ENCODE assay signal across 1 cellular context in the genomic region with DNA sequence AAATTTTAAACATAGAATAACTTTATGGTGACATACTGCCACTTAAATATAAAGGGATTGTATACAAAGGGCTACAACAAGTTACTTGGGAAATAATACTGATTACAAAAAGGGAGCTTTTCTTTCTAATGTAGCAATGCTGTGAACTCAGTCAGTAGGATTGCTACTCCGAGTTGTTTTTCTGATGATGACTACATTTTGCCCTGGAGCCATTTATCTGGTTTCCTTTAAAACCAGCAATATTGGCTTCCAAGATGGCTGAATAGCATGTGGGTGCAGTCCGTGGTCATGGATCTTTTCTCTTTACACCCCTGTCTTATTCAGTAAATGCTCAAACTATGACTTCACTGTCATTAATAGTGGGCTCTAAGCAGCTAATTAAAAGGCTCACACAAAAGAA.
TF ChIP-seq lines count a peak whose summit lies in the region.

No MANE protein-coding gene starts in this region.

TF ChIP-seq in K562, 482 proteins besides CTCF, POLR2A, EP300 and RAD21 (continued from another document):
- no peak for TF ChIP-seq ZNF407 (IDR thresholded peaks at IDR 0.05; ENCODE audit: low read depth)
- TF ChIP-seq NR4A1 (CRISPR knock-in tag; IDR thresholded peaks at IDR 0.05) = no peak
- TF ChIP-seq NR4A1 (tag; IDR thresholded peaks at IDR 0.05) = no peak
- no peak for TF ChIP-seq MAFF (IDR thresholded peaks at IDR 0.05; ENCODE audit: low read length)
- no peak for TF ChIP-seq ZNF280B (CRISPR knock-in tag; IDR thresholded peaks at IDR 0.05)
- no peak for TF ChIP-seq TRIM24 (IDR thresholded peaks at IDR 0.05)
- no peak for TF ChIP-seq ADNP (tag; IDR thresholded peaks at IDR 0.05)
- no peak for TF ChIP-seq ZFPM2 (CRISPR knock-in tag; IDR thresholded peaks at IDR 0.05)
- TF ChIP-seq ZFP30 (CRISPR knock-in tag; IDR thresholded peaks at IDR 0.05; ENCODE audit: borderline replicate concordance) = no peak
- TF ChIP-seq U2AF2 (optimal IDR thresholded peaks at IDR 0.05; ENCODE audit: low read depth, low read length) = no peak
